Comparison of ENCODE assay signal across 23 cellular contexts in genomic region chr7:30861612-30862011, GRCh38. TPM values are rescaled to one million over a fixed set of nuclear protein-coding genes. Genes with fewer than 3 reads are reported as not detected.
"Had no signal": no experiment of that assay in that cellular context is flagged by ENCODE, and none has a peak within 500 bp of the region (broad histone marks: within the 10 kb centered on the region; RNA-seq: fewer than 3 reads in every experiment).

No MANE protein-coding gene starts in this region.

- H3K27ac ChIP-seq: HL-60, KMS-11, SJSA1, SK-N-MC had no signal

- DNase-seq: Kasumi-1, MM.1S, NCI-H1092 treated with DMSO at 0.1 percent for 48 hours, NCI-H1436, NCI-H187, NCI-H2029, NCI-H2081 treated with DMSO at 0.1 percent for 48 hours, NCI-H2171, NCI-H226, NCI-H446, NCI-H510A, NCI-H524 treated with DMSO at 0.1 percent for 48 hours, NCI-H69, NCI-H774, Right ventricle myocardium superior, RPMI8226, SIG-M5 had no signal

- H3K36me3 ChIP-seq: SJSA1 had no signal

- ATAC-seq: K562 had no signal

- H3K27me3 ChIP-seq: SJSA1 had no signal

- H3K4me3 ChIP-seq: K562, SJSA1, SK-N-MC had no signal

- H3K9me3 ChIP-seq: SJSA1 had no signal

- H3K9ac ChIP-seq: KMS-11 had no signal

- H3K4me2 ChIP-seq: KMS-11 had no signal

RNA-seq across cellular contexts. Expression of gene AQP1, which starts 50.0 kb away (rescaled TPM):
- polyA plus RNA-seq: IgD-negative memory B cell had no signal
